In the genomic region with DNA sequence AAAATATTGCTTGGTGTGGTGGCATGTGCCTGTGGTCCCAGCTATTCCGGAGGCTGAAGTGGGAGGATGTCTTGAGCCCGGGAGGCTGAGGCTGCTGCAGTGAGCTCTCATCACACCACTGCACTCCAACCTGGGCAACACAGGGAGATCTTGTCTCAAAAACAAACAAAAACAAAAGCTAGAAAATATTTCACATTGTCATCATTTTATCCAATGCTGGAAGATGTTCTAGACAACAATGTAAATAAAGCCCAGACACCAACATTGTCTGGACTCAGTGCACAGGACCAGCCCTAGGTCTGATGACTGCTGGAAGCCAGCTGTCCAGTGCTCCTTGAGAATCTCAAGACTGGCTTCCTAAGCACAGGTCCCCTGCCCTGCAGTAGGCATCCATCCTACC, we compare ENCODE assay signal across 22 cellular contexts. TPM values are rescaled to one million over a fixed set of nuclear protein-coding genes. Genes with fewer than 3 reads are reported as not detected.
DNase-seq lines count a peak whose midpoint lies in the region; ATAC-seq, FAIRE-seq and TF ChIP-seq lines count a peak whose summit lies in the region.
"Had no signal": no experiment of that assay in that cellular context is flagged by ENCODE, and none has a peak within 500 bp of the region (broad histone marks: within the 10 kb centered on the region; RNA-seq: fewer than 3 reads in every experiment).

No MANE protein-coding gene starts in this region.

- H3K4me1 ChIP-seq in A549 (peaks cover 3% of the 10 kb centered on the region; the same call in 1 of the 3 replicates), GM23338 (ENCODE audit: insufficient read depth) (peaks cover 28% of the 10 kb centered on the region), neuronal stem cell (ENCODE audit: control insufficient read depth in 2 of 2, insufficient read depth in 1 of 2, low read depth in 1 of 2, low read length in 2 of 2) (peaks cover 0 to 4% of the 10 kb centered on the region in 2 donors)

- no peak overlapping the region for H4K91ac ChIP-seq in neuronal stem cell (ENCODE audit: low read depth, low read length, poor library complexity)

- FAIRE-seq in A549 (lab: Jason Lieb, UNC), result no peak
- FAIRE-seq: A204.1, GM12892, GM18507, H54, HTR-8/SVneo had no signal

- H3F3A ChIP-seq in GM23338 (replicated peaks; ENCODE audit: low read depth), result peaks cover 72% of the 10 kb centered on the region

- H3K27ac ChIP-seq in A549 (no peak overlapping the region), GM23338 (ENCODE audit: low read depth) (peak overlapping the region; percentile 86; the same call in 1 of the 2 replicates), neuronal stem cell (replicated peaks; ENCODE audit: low read length) (no peak overlapping the region)
- no peak overlapping the region for H3K27ac ChIP-seq in CD4-positive, alpha-beta T cell (ENCODE audit: low read depth, low read length)
- H3K27ac ChIP-seq: C4-2B, GM23248 had no signal

- no peak overlapping the region for H3K4me3 ChIP-seq in A549
- no peak overlapping the region for H3K4me3 ChIP-seq in GM23338
- no peak overlapping the region for H3K4me3 ChIP-seq in neuronal stem cell (ENCODE audit: low read length in 2 of 2)
- H3K4me3 ChIP-seq: GM23248 had no signal

- H3K9ac ChIP-seq in neuronal stem cell (ENCODE audit: low read depth, low read length, poor library complexity), result no peak overlapping the region
- H3K9ac ChIP-seq: GM23248 had no signal

- H2AK5ac ChIP-seq in neuronal stem cell (ENCODE audit: low read depth, low read length), result no peak overlapping the region

- H3K36me3 Mint-ChIP-seq in GM23338 (ENCODE audit: low read depth) (peaks cover 100% of the 10 kb centered on the region), WTC11 (peaks cover 94% of the 10 kb centered on the region)
- peaks cover 30% of the 10 kb centered on the region for H3K36me3 Mint-ChIP-seq in activated T-cell treated with anti-CD3 and anti-CD28 coated beads, Interleukin-2, amount 50 U/mL, for 4 hours (ENCODE audit: insufficient read depth)
- peaks cover 80% of the 10 kb centered on the region for H3K36me3 Mint-ChIP-seq in CD4-positive, alpha-beta T cell (ENCODE audit: low read depth)

- CTCF ChIA-PET in A549 (lab: Yijun Ruan, JAX) (interaction anchor here (0.7 kb wide), 1 partner anchor 8 kb away, joined by 3 read pairs; no protein-coding TSS in a partner anchor), WTC11 (lab: Charles Lee) (no interaction called here)
- CTCF ChIA-PET in CD4-positive, alpha-beta T cell (lab: Charles Lee), result no interaction called here

- no peak overlapping the region for H3K18ac ChIP-seq in neuronal stem cell (ENCODE audit: low read length)

- no peak for TF ChIP-seq RAD21 in A549 (conservative IDR thresholded peaks at IDR 0.05 in 1 of 2, IDR thresholded peaks at IDR 0.05 in 1 of 2)

- no peak for TF ChIP-seq EP300 in A549 (IDR thresholded peaks at IDR 0.05)

- H3K79me1 ChIP-seq in neuronal stem cell (ENCODE audit: low read depth, low read length), result peaks cover 6% of the 10 kb centered on the region

- WGBS in A549 (ENCODE audit: missing lambda C conversion rate), result 85% methylated on average over 2 of the region's 2 CpGs
- no CpG with 5 or more reads among the region's 2 CpGs for WGBS in neuronal stem cell (ENCODE audit: extremely low coverage in 2 of 2, insufficient read length in 2 of 2, insufficient replicate concordance in 1 of 2), 2 donors

- no peaks in the 10 kb centered on the region for H3K9me3 ChIP-seq in A549
- H3K9me3 ChIP-seq in neuronal stem cell (replicated peaks in 1 of 2; ENCODE audit: control insufficient read depth in 2 of 2, insufficient read depth in 1 of 2, low read depth in 1 of 2, low read length in 2 of 2), result peaks cover 0 to 10% of the 10 kb centered on the region in 2 donors
- H3K9me3 ChIP-seq in CD4-positive, alpha-beta T cell (ENCODE audit: control insufficient read depth, low read length), result no peaks in the 10 kb centered on the region

- H2BK120ac ChIP-seq in neuronal stem cell (ENCODE audit: low read depth, low read length), result no peak overlapping the region

- H3K23ac ChIP-seq in neuronal stem cell (ENCODE audit: low read depth, low read length, poor library complexity), result no peak overlapping the region

- H3K27me3 ChIP-seq in GM23338 (ENCODE audit: insufficient read depth) (no peaks in the 10 kb centered on the region), neuronal stem cell (ENCODE audit: control insufficient read depth in 3 of 3, insufficient read depth in 3 of 3, low read depth in 1 of 3, low read length in 3 of 3) (no peaks in the 10 kb centered on the region)
- no peaks in the 10 kb centered on the region for H3K27me3 ChIP-seq in CD4-positive, alpha-beta T cell (ENCODE audit: control insufficient read depth, insufficient read depth, low read length)

- H3K4me3 Mint-ChIP-seq in GM23338 (no peak overlapping the region), WTC11 (no peak overlapping the region)
- no peak overlapping the region for H3K4me3 Mint-ChIP-seq in activated T-cell treated with anti-CD3 and anti-CD28 coated beads, Interleukin-2, amount 50 U/mL, for 4 hours
- H3K4me3 Mint-ChIP-seq in CD4-positive, alpha-beta T cell, result no peak overlapping the region
- H3K4me3 Mint-ChIP-seq: CD4-positive, alpha-beta memory T cell; HFFc6; IgD-negative memory B cell had no signal

- H3K4me2 ChIP-seq in A549 (no peak overlapping the region), GM23338 (no peak overlapping the region), neuronal stem cell (ENCODE audit: insufficient read depth, low read length, poor library complexity, severe bottlenecking) (no peak overlapping the region)

- peaks cover 12% of the 10 kb centered on the region for H3K27me3 Mint-ChIP-seq in GM23338 (ENCODE audit: insufficient read depth, low read depth, poor library complexity)
- no peaks in the 10 kb centered on the region for H3K27me3 Mint-ChIP-seq in WTC11 (ENCODE audit: low read depth)
- H3K27me3 Mint-ChIP-seq in activated T-cell treated with anti-CD3 and anti-CD28 coated beads, Interleukin-2, amount 50 U/mL, for 4 hours (ENCODE audit: low read depth), result no peaks in the 10 kb centered on the region
- H3K27me3 Mint-ChIP-seq in CD4-positive, alpha-beta T cell, result no peaks in the 10 kb centered on the region
- H3K27me3 Mint-ChIP-seq: CD4-positive, alpha-beta memory T cell; IgD-negative memory B cell had no signal

- POLR2A ChIA-PET in A549 (lab: Yijun Ruan, JAX), result no interaction called here
- POLR2A ChIA-PET in WTC11 (lab: Charles Lee), result interaction anchor here (1.5 kb wide), 1 partner anchor 18 kb away, joined by 3 read pairs; no protein-coding TSS in a partner anchor
- POLR2A ChIA-PET in CD4-positive, alpha-beta T cell (lab: Charles Lee), result interaction anchor here (2.1 kb wide), 1 partner anchor 32 kb away, joined by 7 read pairs; no protein-coding TSS in a partner anchor

- no peak overlapping the region for H4K8ac ChIP-seq in neuronal stem cell (ENCODE audit: low read depth, low read length)

- no peak for TF ChIP-seq POLR2A in A549 (IDR thresholded peaks at IDR 0.05; ENCODE audit: low read length)

- H3K4ac ChIP-seq in neuronal stem cell (ENCODE audit: low read length), result no peak overlapping the region

- H3K9me2 ChIP-seq in GM23338 (ENCODE audit: insufficient read depth), result no peaks in the 10 kb centered on the region

- no peak overlapping the region for H2BK12ac ChIP-seq in neuronal stem cell (ENCODE audit: low read length)

- H3K4me1 Mint-ChIP-seq in GM23338 (peaks cover 34% of the 10 kb centered on the region), WTC11 (peaks cover 36% of the 10 kb centered on the region)
- peaks cover 5% of the 10 kb centered on the region for H3K4me1 Mint-ChIP-seq in activated T-cell treated with anti-CD3 and anti-CD28 coated beads, Interleukin-2, amount 50 U/mL, for 4 hours (ENCODE audit: low read depth)
- H3K4me1 Mint-ChIP-seq in CD4-positive, alpha-beta T cell (ENCODE audit: low read depth), result peaks cover 17% of the 10 kb centered on the region

- TF ChIP-seq CTCF in A549 (IDR thresholded peaks at IDR 0.05), result no peak
- TF ChIP-seq CTCF in GM23338 (conservative IDR thresholded peaks at IDR 0.05; ENCODE audit: low read depth in 2 of 2), result no peak
- TF ChIP-seq CTCF in WTC11 (IDR thresholded peaks at IDR 0.05), result no peak
- TF ChIP-seq CTCF in CD4-positive, alpha-beta T cell (IDR thresholded peaks at IDR 0.05), result no peak

- DNase-seq in A549 (ENCODE audit: low read depth in 1 of 2, low spot score in 1 of 2), result no peak
- DNase-seq in GM23338 (ENCODE audit: low spot score), result no peak
- no peak for DNase-seq in WTC11 (ENCODE audit: low spot score)
- DNase-seq in neuronal stem cell (ENCODE audit: low spot score), result no peak
- DNase-seq in activated T-cell treated with anti-CD3 and anti-CD28 coated beads, Interleukin-2, amount 50 U/mL, for 4 hours, result no peak
- no peak for DNase-seq in activated effector memory CD4-positive, alpha-beta T cell treated with anti-CD3 and anti-CD28 coated beads, Interleukin-2, amount 50 U/mL, for 16 hours
- no peak for DNase-seq in CD4-positive, alpha-beta T cell
- DNase-seq: AML-193; CD4-positive, alpha-beta memory T cell; DMS153; DMS79; GDM1; GM23248; HFFc6 had no signal

- ATAC-seq in A549 (peak in 1 of 2 experiments; percentile 46; a peak in 2 of 6 replicates), GM23338 (no peak), WTC11 (no peak; the same call in 1 of the 2 replicates)
- ATAC-seq in activated T-cell treated with anti-CD3 and anti-CD28 coated beads, Interleukin-2, amount 50 U/mL, for 4 hours, result no peak
- ATAC-seq in CD4-positive, alpha-beta T cell (ENCODE audit: poor library complexity), result no peak
- ATAC-seq: HCT116 had no signal

- no peak overlapping the region for H2AFZ ChIP-seq in GM23338
- H2AFZ ChIP-seq in neuronal stem cell (ENCODE audit: low read length), result no peak overlapping the region
- H2AFZ ChIP-seq: GM23248 had no signal

- peaks cover 99% of the 10 kb centered on the region for H3K79me2 ChIP-seq in GM23338 (replicated peaks; ENCODE audit: insufficient read depth)

- intact Hi-C loops in CD4-positive, alpha-beta T cell (cut with DNase I, micrococcal nuclease), result no loop called here

- peak overlapping the region; percentile 76 for H3K14ac ChIP-seq in neuronal stem cell (ENCODE audit: low read length)

- H3K36me3 ChIP-seq in GM23338 (ENCODE audit: insufficient read depth) (peaks cover 90% of the 10 kb centered on the region), neuronal stem cell (replicated peaks in 1 of 2; ENCODE audit: control insufficient read depth in 2 of 2, insufficient read depth in 2 of 2, low read length in 2 of 2) (peaks cover 25 to 100% of the 10 kb centered on the region in 2 donors)

- no peak overlapping the region for H2BK5ac ChIP-seq in neuronal stem cell (ENCODE audit: low read length)

- H2BK15ac ChIP-seq in neuronal stem cell (ENCODE audit: low read length), result no peak overlapping the region

- peaks cover 83% of the 10 kb centered on the region for H4K20me1 ChIP-seq in GM23338 (replicated peaks; ENCODE audit: insufficient read depth)

- H3K27ac Mint-ChIP-seq in GM23338, result peak overlapping the region; percentile 70
- peak overlapping the region; percentile 85 for H3K27ac Mint-ChIP-seq in WTC11
- no peak overlapping the region for H3K27ac Mint-ChIP-seq in CD4-positive, alpha-beta T cell
- H3K27ac Mint-ChIP-seq: HFFc6 had no signal

- H3K9me3 Mint-ChIP-seq in GM23338 (no peaks in the 10 kb centered on the region), WTC11 (no peaks in the 10 kb centered on the region)
- H3K9me3 Mint-ChIP-seq in activated T-cell treated with anti-CD3 and anti-CD28 coated beads, Interleukin-2, amount 50 U/mL, for 4 hours, result no peaks in the 10 kb centered on the region
- H3K9me3 Mint-ChIP-seq in CD4-positive, alpha-beta T cell, result no peaks in the 10 kb centered on the region
- H3K9me3 Mint-ChIP-seq: HFFc6 had no signal

RNA-seq across cellular contexts. Expression of gene SEPHS1, which starts 13.5 kb away (rescaled TPM):
- polyA plus RNA-seq in A549 (2011; rRNA removed), result 114 and 124 TPM in 2 replicates
- 57.6 and 66.5 TPM in 2 replicates for polyA plus RNA-seq in A549 (2012; cell fraction: cytosol; rRNA removed)
- 33.8 and 43.2 TPM in 2 replicates for polyA plus RNA-seq in A549 (2012; cell fraction: nucleus; rRNA removed)
- 71.4 to 82.5 TPM (median 78.6 TPM) in 3 replicates for polyA plus RNA-seq in A549 (2017; fragmentation: RNase III; extraction: RNeasy Plus Mini Kit Qiagen cat#74134 plus additional on column Dnase treatment)
- polyA minus RNA-seq in A549 (2011; rRNA and poly(A)+ RNA removed), result 72.6 and 85.9 TPM in 2 replicates
- total RNA-seq in GM23338 (2014; rRNA removed; shearing (Covaris generic)), result 609 and 662 TPM in 2 replicates
- polyA plus RNA-seq in GM23338 (2016; fragmentation: Nextera tagmentation; extraction: Ambion mirVana), result 260 and 274 TPM in 2 replicates
- 501 to 509 TPM (median 501 TPM) in 3 replicates for total RNA-seq in WTC11 (2021)
- 56.0 TPM for polyA plus RNA-seq in neuronal stem cell (2013, experiment 1 of 2)
- 55.4 TPM for polyA plus RNA-seq in neuronal stem cell (2013, experiment 2 of 2)
- 10 to 100 TPM; 43.4 to 56.2 (median 48.5) TPM for total RNA-seq in activated T-cell treated with anti-CD3 and anti-CD28 coated beads, Interleukin-2, amount 50 U/mL, for 4 hours
- 10 to 100 TPM; 13.1 to 17.9 TPM for total RNA-seq in CD4-positive, alpha-beta T cell

RNA-seq across cellular contexts. Expression of gene PHYH, which starts 34.7 kb away (rescaled TPM):
- 25.6 and 28.0 TPM in 2 replicates for polyA plus RNA-seq in A549 (2011; rRNA removed)
- polyA plus RNA-seq in A549 (2012; cell fraction: cytosol; rRNA removed), result 13.8 and 17.9 TPM in 2 replicates
- polyA plus RNA-seq in A549 (2012; cell fraction: nucleus; rRNA removed), result 11.2 and 11.9 TPM in 2 replicates
- polyA plus RNA-seq in A549 (2017; fragmentation: RNase III; extraction: RNeasy Plus Mini Kit Qiagen cat#74134 plus additional on column Dnase treatment), result 26.3 to 28.3 TPM (median 26.6 TPM) in 3 replicates
- polyA minus RNA-seq in A549 (2011; rRNA and poly(A)+ RNA removed), result 8.5 and 11.1 TPM in 2 replicates
- 10.9 and 17.9 TPM in 2 replicates for total RNA-seq in GM23338 (2014; rRNA removed; shearing (Covaris generic))
- 25.7 and 29.8 TPM in 2 replicates for polyA plus RNA-seq in GM23338 (2016; fragmentation: Nextera tagmentation; extraction: Ambion mirVana)
- 22.5 to 35.1 TPM (median 32.0 TPM) in 3 replicates for total RNA-seq in WTC11 (2021)
- 27.5 TPM for polyA plus RNA-seq in neuronal stem cell (2013, experiment 1 of 2)
- polyA plus RNA-seq in neuronal stem cell (2013, experiment 2 of 2), result 27.6 TPM
- total RNA-seq in activated T-cell treated with anti-CD3 and anti-CD28 coated beads, Interleukin-2, amount 50 U/mL, for 4 hours, result 1 to 10 TPM; 5.9 to 7.5 (median 6.0) TPM
- 10 to 100 TPM in 1 of 2 experiments, 1 to 10 TPM in 1; 8.5 to 10.0 TPM for total RNA-seq in CD4-positive, alpha-beta T cell
